ENCODE assay signal across 16 cellular contexts in genomic region chr7:11170863-11171568, GRCh38.
DNase-seq lines count a peak whose midpoint lies in the region; ATAC-seq lines count a peak whose summit lies in the region.
"Had no signal": no experiment of that assay in that cellular context is flagged by ENCODE, and none has a peak within 500 bp of the region (broad histone marks: within the 10 kb centered on the region; RNA-seq: fewer than 3 reads in every experiment).

No MANE protein-coding gene starts in this region.

- peak overlapping the region; percentile 58 for H3K27ac Mint-ChIP-seq in activated T-helper 2 cell treated with anti-CD3 and anti-CD28 coated beads, Interferon-gamma antibody, Interleukin-2, Interleukin-4, amounts not matched to agents 10 μg/mL and 5 μg/mL and 100 μg/mL, durations not matched to agents 14 hours and 24 hours and 36 hours
- H3K27ac Mint-ChIP-seq: GM23338 had no signal

- H3K4me3 Mint-ChIP-seq in activated T-helper 2 cell treated with anti-CD3 and anti-CD28 coated beads, Interferon-gamma antibody, Interleukin-2, Interleukin-4, amounts not matched to agents 10 μg/mL and 5 μg/mL and 100 μg/mL, durations not matched to agents 14 hours and 24 hours and 36 hours (ENCODE audit: low read depth) = no peak overlapping the region
- H3K4me3 Mint-ChIP-seq: GM23338, mesothelial cell of epicardium had no signal

- intact Hi-C loops in activated T-helper 2 cell treated with anti-CD3 and anti-CD28 coated beads, Interferon-gamma antibody, Interleukin-2, Interleukin-4, amounts not matched to agents 10 μg/mL and 5 μg/mL and 100 μg/mL, durations not matched to agents 14 hours and 24 hours and 36 hours (cut with micrococcal nuclease) = loop anchor here (2.0 kb wide), 1 partner anchor 40 kb away; no protein-coding TSS in a partner anchor

- no peaks in the 10 kb centered on the region for H3K27me3 Mint-ChIP-seq in activated T-helper 2 cell treated with anti-CD3 and anti-CD28 coated beads, Interferon-gamma antibody, Interleukin-2, Interleukin-4, amounts not matched to agents 10 μg/mL and 5 μg/mL and 100 μg/mL, durations not matched to agents 14 hours and 24 hours and 36 hours (ENCODE audit: low read depth)

- H3K9me3 Mint-ChIP-seq in activated T-helper 2 cell treated with anti-CD3 and anti-CD28 coated beads, Interferon-gamma antibody, Interleukin-2, Interleukin-4, amounts not matched to agents 10 μg/mL and 5 μg/mL and 100 μg/mL, durations not matched to agents 14 hours and 24 hours and 36 hours = no peaks in the 10 kb centered on the region
- H3K9me3 Mint-ChIP-seq: GM23338, mesothelial cell of epicardium had no signal

- peaks cover 9% of the 10 kb centered on the region for H3K4me1 Mint-ChIP-seq in activated T-helper 2 cell treated with anti-CD3 and anti-CD28 coated beads, Interferon-gamma antibody, Interleukin-2, Interleukin-4, amounts not matched to agents 10 μg/mL and 5 μg/mL and 100 μg/mL, durations not matched to agents 14 hours and 24 hours and 36 hours (ENCODE audit: low read depth)
- H3K4me1 Mint-ChIP-seq: GM23338 had no signal

- no peaks in the 10 kb centered on the region for H3K36me3 Mint-ChIP-seq in activated T-helper 2 cell treated with anti-CD3 and anti-CD28 coated beads, Interferon-gamma antibody, Interleukin-2, Interleukin-4, amounts not matched to agents 10 μg/mL and 5 μg/mL and 100 μg/mL, durations not matched to agents 14 hours and 24 hours and 36 hours (ENCODE audit: low read depth)
- H3K36me3 Mint-ChIP-seq: mesothelial cell of epicardium had no signal

- ATAC-seq in HG02610 (IDR thresholded peaks at IDR 0.05; ENCODE audit: unreplicated experiment) = peak; percentile 48
- peak; percentile 57 for ATAC-seq in left lobe of liver
- ATAC-seq in HG03097 (IDR thresholded peaks at IDR 0.05; ENCODE audit: low FRiP score, unreplicated experiment) = no peak
- ATAC-seq in GM18873 (IDR thresholded peaks at IDR 0.05; ENCODE audit: low FRiP score, unreplicated experiment) = no peak
- ATAC-seq: GM23338 had no signal

- DNase-seq in DMS 273 (lab: John Stamatoyannopoulos, UW; ENCODE audit: unreplicated experiment) (peak; percentile 41), DMS 273 treated with DMSO at 0.1 percent for 48 hours (lab: John Stamatoyannopoulos, UW) (no peak), left lobe of liver (ENCODE audit: low spot score) (no peak), H4 (ENCODE audit: low spot score) (no peak)
- no peak for DNase-seq in activated T-helper 2 cell treated with anti-CD3 and anti-CD28 coated beads, Interferon-gamma antibody, Interleukin-2, Interleukin-4, amounts not matched to agents 10 μg/mL and 5 μg/mL and 100 μg/mL, durations not matched to agents 14 hours and 24 hours and 36 hours (ENCODE audit: low spot score)
- DNase-seq: activated CD4-positive, alpha-beta T cell treated with anti-CD3 and anti-CD28 coated beads for 1 hour; activated gamma-delta T cell treated with Interleukin-2 at 50 U/mL for 16 hours; colonic mucosa; PC-3; stimulated activated CD4-positive, alpha-beta T cell treated with anti-CD3 and anti-CD28 coated beads, Interleukin-12 subunit alpha, Interleukin-12 subunit beta, amount 100 ng/mL, for 4 hours; T-helper 2 cell had no signal

Comparison
In these comparisons a context has a peak if more than half of its experiments do, and no peak if none do; other contexts are left out.
1. ATAC-seq: peak in HG02610 (single experiment) and left lobe of liver (single experiment); none in HG03097 (single experiment) and GM18873 (single experiment).